ENCODE assay signal across 8 cellular contexts in genomic region chr3:44477312-44478030, GRCh38. TPM values are rescaled to one million over a fixed set of nuclear protein-coding genes. Genes with fewer than 3 reads are reported as not detected.
A peak's percentile ranks its signal among the peaks of the same experiment; 100 is the strongest.
DNase-seq lines count a peak whose midpoint lies in the region; ATAC-seq and TF ChIP-seq lines count a peak whose summit lies in the region.

Gene ZNF445 (minus strand): TSS chr3:44477670. CDS start chr3:44455549, 22,121 bp downstream.

- peak within 1 kb of the TSS; percentile 65 to 83 for H3K4me3 ChIP-seq in foreskin fibroblast (ENCODE audit: low read depth in 1 of 2, low read length in 2 of 2)
- H3K4me3 ChIP-seq in neural progenitor cell, result peak within 1 kb of the TSS; percentile 97
- H3K4me3 ChIP-seq in stomach, result peak within 1 kb of the TSS; percentile 69 to 94 (median 84)

- H3K27me3 Mint-ChIP-seq in neural progenitor cell (ENCODE audit: insufficient read depth, low read depth), result peaks cover 2% of the 10 kb centered on the region

- peak within 1 kb of the TSS; percentile 89 for H3K9ac ChIP-seq in neural progenitor cell

- no peaks in the 10 kb centered on the region for H3K9me3 ChIP-seq in KOPT-K1 (ENCODE audit: insufficient read depth, low read length, poor library complexity, severe bottlenecking)
- no peaks in the 10 kb centered on the region for H3K9me3 ChIP-seq in neural progenitor cell (ENCODE audit: low read depth)
- no peaks in the 10 kb centered on the region for H3K9me3 ChIP-seq in stomach

- peaks cover 12% of the 10 kb centered on the region for H3K36me3 Mint-ChIP-seq in neural progenitor cell

- H3K9me3 Mint-ChIP-seq in neural progenitor cell, result peaks cover 3% of the 10 kb centered on the region

- intact Hi-C loops in stomach (cut with DNase I; ENCODE audit: low total_unique reads), result no loop called here

- H3K4me1 Mint-ChIP-seq in neural progenitor cell, result peaks cover 23% of the 10 kb centered on the region

- TF ChIP-seq EP300 in stomach (IDR thresholded peaks at IDR 0.05), result no peak

- peak; percentile 34 for DNase-seq in DMS79 (lab: John Stamatoyannopoulos, UW)
- peak; percentile 23 for DNase-seq in SIG-M5 (lab: John Stamatoyannopoulos, UW)
- peak; percentile 91 for DNase-seq in activated effector memory CD4-positive, alpha-beta T cell treated with anti-CD3 and anti-CD28 coated beads, Interleukin-2, amount 50 U/mL, for 16 hours
- peak; percentile 74 to 92 for DNase-seq in foreskin fibroblast
- peak; percentile 95 for DNase-seq in neural progenitor cell (ENCODE audit: low spot score)
- DNase-seq in stomach, result peak; percentile 84

- H3K4me2 ChIP-seq in neural progenitor cell, result peak within 1 kb of the TSS; percentile 97

- H2AFZ ChIP-seq in neural progenitor cell (replicated peaks), result peak within 1 kb of the TSS; percentile 92

- H3K27ac Mint-ChIP-seq in neural progenitor cell, result peak within 1 kb of the TSS; percentile 96

- ATAC-seq in GM21723 (IDR thresholded peaks at IDR 0.05; ENCODE audit: unreplicated experiment), result peak; percentile 85

- H3K4me3 Mint-ChIP-seq in neural progenitor cell, result peak within 1 kb of the TSS; percentile 95

- H3F3A ChIP-seq in neural progenitor cell (ENCODE audit: low read depth), result no peaks in the 10 kb centered on the region

- peaks cover 48% of the 10 kb centered on the region for H3K79me2 ChIP-seq in neural progenitor cell (ENCODE audit: low read depth)

- peak within 1 kb of the TSS; percentile 83 for H3K27ac ChIP-seq in KOPT-K1 (ENCODE audit: low read depth, low read length, poor library complexity, severe bottlenecking)
- H3K27ac ChIP-seq in neural progenitor cell, result no peak within 1 kb of the TSS
- H3K27ac ChIP-seq in stomach, result peak within 1 kb of the TSS; percentile 12 to 92 (median 80)

- no peaks in the 10 kb centered on the region for H3K27me3 ChIP-seq in neural progenitor cell
- H3K27me3 ChIP-seq in stomach, result no peaks in the 10 kb centered on the region

- no peak for TF ChIP-seq POLR2A in stomach (IDR thresholded peaks at IDR 0.05)

- 0 out of 2 replicates have a peak, but pooled peaks cover 6% of the 10 kb centered on the region for H3K36me3 ChIP-seq in KOPT-K1 (ENCODE audit: insufficient read depth, low read length)
- no peaks in the 10 kb centered on the region for H3K36me3 ChIP-seq in neural progenitor cell
- H3K36me3 ChIP-seq in stomach, result no peaks in the 10 kb centered on the region

- H3K4me1 ChIP-seq in neural progenitor cell (peaks cover 8% of the 10 kb centered on the region), stomach (peaks cover 11 to 42% (median 26%) of the 10 kb centered on the region in 4 donors)

- TF ChIP-seq CTCF in foreskin fibroblast (IDR thresholded peaks at IDR 0.05; ENCODE audit: low read depth, low read length) (no peak), neural progenitor cell (IDR thresholded peaks at IDR 0.05) (no peak), stomach (IDR thresholded peaks at IDR 0.05) (no peak)

- H4K20me1 ChIP-seq in neural progenitor cell (ENCODE audit: low read depth), result peaks cover 28% of the 10 kb centered on the region

- WGBS in stomach, 5 donors, result 0 to 1% (median 1%) methylated on average over 27 to 69 of the region's 69 CpGs

RNA-seq across cellular contexts. Expression of gene ZNF445, which starts in this region (rescaled TPM):
- total RNA-seq in neural progenitor cell (ENCODE audit: low replicate concordance) (28.3 and 29.7 TPM in 2 replicates), stomach (10 to 100 TPM in 1 of 5 donors, 1 to 10 TPM in 4; 4.6 to 17.1 (median 8.0) TPM)
- polyA plus RNA-seq in stomach, result 1 to 10 TPM; 1.6 to 3.5 (median 1.8) TPM

Comparison
In these comparisons a context has a peak if more than half of its experiments do, and no peak if none do; other contexts are left out.
1. DNase-seq: peak in every context shown above with its lines; median percentile 95 in neural progenitor cell; 91 in activated effector memory CD4-positive, alpha-beta T cell treated with anti-CD3 and anti-CD28 coated beads, Interleukin-2, amount 50 U/mL, for 16 hours; 84 in stomach; 83 in foreskin fibroblast; 34 in DMS79; 23 in SIG-M5.